27 cellular contexts compared by ENCODE assay signal in genomic region chr2:42332575-42332974, GRCh38.
"Had no signal": no experiment of that assay in that cellular context is flagged by ENCODE, and none has a peak within 500 bp of the region (broad histone marks: within the 10 kb centered on the region; RNA-seq: fewer than 3 reads in every experiment).

No MANE protein-coding gene starts in this region.

- H3K9me3 ChIP-seq: ascending aorta, esophagus muscularis mucosa, heart left ventricle, right atrium auricular region, spleen, stomach, thyroid gland, upper lobe of left lung, vagina had no signal

- H3K27me3 Mint-ChIP-seq: activated CD8-positive, alpha-beta memory T cell treated with anti-CD3 and anti-CD28 coated beads, Interleukin-2, amount 10 ng/mL, durations not matched to agents 7 days and 5 days; brain; naive thymus-derived CD4-positive, alpha-beta T cell had no signal

- H3K4me1 Mint-ChIP-seq: brain, immature natural killer cell had no signal

- H3K27me3 ChIP-seq: ascending aorta, esophagus muscularis mucosa, foreskin keratinocyte, heart left ventricle, right atrium auricular region, spleen, stomach, thyroid gland, upper lobe of left lung, vagina had no signal

- FAIRE-seq: endothelial cell of umbilical vein, kidney had no signal

- H3K9me3 Mint-ChIP-seq: brain, immature natural killer cell had no signal

- DNase-seq: activated CD4-positive, alpha-beta T cell treated with anti-CD3 and anti-CD28 coated beads for 1 hour; activated CD4-positive, alpha-beta T cell treated with anti-CD3 and anti-CD28 coated beads, Interleukin-2, amount 50 U/mL, for 1 hour; activated CD8-positive, alpha-beta memory T cell treated with anti-CD3 and anti-CD28 coated beads, Interleukin-2, amount 10 ng/mL, durations not matched to agents 7 days and 5 days; activated CD8-positive, alpha-beta T cell treated with anti-CD3 and anti-CD28 coated beads, Interleukin-2, amount 10 ng/mL, durations not matched to agents 7 days and 5 days; activated gamma-delta T cell treated with Interleukin-2 at 50 U/mL for 16 hours; heart left ventricle; hypothalamus; immature natural killer cell; kidney; left colon; mammary epithelial cell; midbrain; naive thymus-derived CD4-positive, alpha-beta T cell; spleen; stomach; T-helper 2 cell; thyroid gland; upper lobe of left lung had no signal

- H3K27ac Mint-ChIP-seq: activated CD8-positive, alpha-beta T cell treated with anti-CD3 and anti-CD28 coated beads, Interleukin-2, amount 10 ng/mL, durations not matched to agents 7 days and 5 days; brain had no signal

- H3K4me3 ChIP-seq: ascending aorta, esophagus muscularis mucosa, heart left ventricle, right atrium auricular region, spleen, stomach, thyroid gland, upper lobe of left lung, vagina had no signal

- H3K4me1 ChIP-seq: esophagus muscularis mucosa, foreskin keratinocyte, heart left ventricle, right atrium auricular region, thyroid gland, upper lobe of left lung, vagina had no signal

- ATAC-seq: activated CD8-positive, alpha-beta memory T cell treated with anti-CD3 and anti-CD28 coated beads, Interleukin-2, amount 10 ng/mL, durations not matched to agents 7 days and 5 days; activated CD8-positive, alpha-beta T cell treated with anti-CD3 and anti-CD28 coated beads, Interleukin-2, amount 10 ng/mL, durations not matched to agents 7 days and 5 days; activated naive CD4-positive, alpha-beta T cell treated with anti-CD3 and anti-CD28 coated beads, Interleukin-2, amount 50 U/mL, for 72 hours; heart left ventricle; left colon; naive thymus-derived CD4-positive, alpha-beta T cell had no signal

- H3K27ac ChIP-seq: ascending aorta, esophagus muscularis mucosa, foreskin keratinocyte, heart left ventricle, right atrium auricular region, spleen, stomach, thyroid gland, upper lobe of left lung, vagina had no signal

- H3K4me3 Mint-ChIP-seq: activated CD8-positive, alpha-beta memory T cell treated with anti-CD3 and anti-CD28 coated beads, Interleukin-2, amount 10 ng/mL, durations not matched to agents 7 days and 5 days; activated CD8-positive, alpha-beta T cell treated with anti-CD3 and anti-CD28 coated beads, Interleukin-2, amount 10 ng/mL, durations not matched to agents 7 days and 5 days; brain; immature natural killer cell; naive thymus-derived CD4-positive, alpha-beta T cell; neural crest cell had no signal
